31 cellular contexts compared by ENCODE assay signal in the genomic region with DNA sequence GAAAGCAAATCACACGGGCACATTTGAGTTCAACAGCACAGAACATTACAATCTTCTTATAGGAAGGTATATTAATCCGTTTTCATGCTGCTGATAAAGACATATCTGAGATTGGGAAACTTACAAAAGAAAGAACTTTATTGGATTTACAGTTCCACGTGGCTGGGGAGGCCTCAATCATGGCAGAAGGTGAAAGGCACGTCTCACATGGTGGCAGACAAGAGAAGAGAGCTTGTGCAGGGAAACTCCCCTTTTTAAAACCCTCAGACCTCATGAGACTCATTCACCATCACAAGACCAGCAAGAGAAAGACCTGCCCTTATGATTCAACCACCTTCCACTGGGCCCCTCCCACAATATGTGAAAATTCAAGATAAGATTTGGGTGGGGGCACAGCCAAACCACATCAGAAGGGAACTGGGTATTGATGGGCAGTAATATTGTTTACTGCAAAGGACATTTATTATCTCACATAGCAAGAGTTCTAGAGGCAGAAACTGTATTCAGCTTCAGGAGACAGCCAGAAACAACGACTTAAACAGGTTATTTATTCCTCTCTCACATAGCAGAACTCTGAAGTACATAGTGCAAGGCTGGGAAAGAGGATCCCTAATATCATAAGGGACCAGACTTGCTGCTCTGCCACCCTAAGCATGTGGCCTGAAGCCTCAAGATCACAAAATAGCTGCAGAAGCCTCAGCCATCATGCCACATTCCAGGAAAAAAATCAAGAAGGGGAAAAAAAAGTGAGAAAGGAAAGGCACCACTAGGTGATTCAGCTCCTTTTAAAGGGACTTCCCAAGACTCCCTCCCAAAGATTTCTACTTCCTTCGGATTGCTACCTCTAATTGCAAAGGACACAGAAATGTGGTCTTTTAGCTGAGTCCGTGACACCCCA. TPM values are rescaled to one million over a fixed set of nuclear protein-coding genes. Genes with fewer than 3 reads are reported as not detected.
A peak's percentile ranks its signal among the peaks of the same experiment; 100 is the strongest.
DNase-seq lines count a peak whose midpoint lies in the region; TF ChIP-seq lines count a peak whose summit lies in the region.
"Had no signal": no experiment of that assay in that cellular context is flagged by ENCODE, and none has a peak within 500 bp of the region (broad histone marks: within the 10 kb centered on the region; RNA-seq: fewer than 3 reads in every experiment).

No MANE protein-coding gene starts in this region.

- H3K4me3 Mint-ChIP-seq in osteocyte (ENCODE audit: unreplicated experiment) = no peak overlapping the region
- H3K4me3 Mint-ChIP-seq: activated naive CD8-positive, alpha-beta T cell treated with anti-CD3 and anti-CD28 coated beads, Interleukin-2, amount 10 ng/mL, durations not matched to agents 7 days and 5 days; effector memory CD8-positive, alpha-beta T cell; nephron progenitor cell; T-helper 1 cell treated with Interleukin-12 subunit alpha and Interleukin-12 subunit beta and Interleukin-4 antibody, amounts not matched to agents 30 μg/mL and 1 μg/mL, for 36 hours had no signal

- TF ChIP-seq CTCF in osteocyte (IDR thresholded peaks at IDR 0.05) = no peak

- H3K27me3 Mint-ChIP-seq in osteocyte (ENCODE audit: unreplicated experiment) = peaks cover 2% of the 10 kb centered on the region
- H3K27me3 Mint-ChIP-seq: activated naive CD8-positive, alpha-beta T cell treated with anti-CD3 and anti-CD28 coated beads, Interleukin-2, amount 10 ng/mL, durations not matched to agents 7 days and 5 days; effector memory CD8-positive, alpha-beta T cell had no signal

- no peaks in the 10 kb centered on the region for H3K36me3 Mint-ChIP-seq in osteocyte (ENCODE audit: unreplicated experiment)

- no peak overlapping the region for H3K27ac Mint-ChIP-seq in osteocyte (ENCODE audit: unreplicated experiment)
- H3K27ac Mint-ChIP-seq: activated naive CD8-positive, alpha-beta T cell treated with anti-CD3 and anti-CD28 coated beads, Interleukin-2, amount 10 ng/mL, durations not matched to agents 7 days and 5 days; activated T-helper 2 cell treated with anti-CD3 and anti-CD28 coated beads, Interferon-gamma antibody, Interleukin-2, Interleukin-4, amounts not matched to agents 10 μg/mL and 5 μg/mL and 100 μg/mL, durations not matched to agents 14 hours and 24 hours and 36 hours; effector memory CD8-positive, alpha-beta T cell; nephron progenitor cell; T-helper 1 cell treated with Interleukin-12 subunit alpha and Interleukin-12 subunit beta and Interleukin-4 antibody, amounts not matched to agents 30 μg/mL and 1 μg/mL, for 36 hours had no signal

- DNase-seq in activated effector memory CD4-positive, alpha-beta T cell treated with anti-CD3 and anti-CD28 coated beads, Interleukin-2, amount 50 U/mL, for 16 hours = peak; percentile 34
- DNase-seq in activated effector memory CD4-positive, alpha-beta T cell treated with Interleukin-2 at 50 U/mL for 16 hours = no peak
- peak; percentile 54 for DNase-seq in OCI-M1 (lab: John Stamatoyannopoulos, UW)
- peak; percentile 23 for DNase-seq in osteocyte (ENCODE audit: extremely low spot score, unreplicated experiment)
- no peak for DNase-seq in NCI-H446 treated with DMSO at 0.1 percent for 48 hours (lab: John Stamatoyannopoulos, UW)
- no peak for DNase-seq in NCI-H2227 (lab: John Stamatoyannopoulos, UW; ENCODE audit: unreplicated experiment)
- DNase-seq: activated CD4-positive, alpha-beta T cell treated with anti-CD3 and anti-CD28 coated beads for 48 hours; activated naive CD8-positive, alpha-beta T cell treated with anti-CD3 and anti-CD28 coated beads, Interleukin-2, amount 10 ng/mL, durations not matched to agents 7 days and 5 days; colonic mucosa; DMS79; effector memory CD8-positive, alpha-beta T cell; foreskin fibroblast; GDM1; heart left ventricle; lower lobe of right lung; NCI-H1092; NCI-H1694 treated with DMSO at 0.1 percent for 48 hours; NCI-H2171; NCI-H524; nephron progenitor cell; ovary; PC-3; SK-N-SH; small intestine; transverse colon had no signal

- H3K4me1 Mint-ChIP-seq in osteocyte (ENCODE audit: unreplicated experiment) = peaks cover 2% of the 10 kb centered on the region

- no peaks in the 10 kb centered on the region for H3K9me3 Mint-ChIP-seq in osteocyte (ENCODE audit: unreplicated experiment)
- H3K9me3 Mint-ChIP-seq: effector memory CD8-positive, alpha-beta T cell had no signal

RNA-seq across cellular contexts. Expression of a gene that starts 23.1 kb away (rescaled TPM):
- total RNA-seq in osteocyte = 81.0 and 86.6 TPM in 2 replicates

RNA-seq across cellular contexts. Expression of a gene that starts 34.6 kb away (rescaled TPM):
- total RNA-seq in osteocyte = 0.50 TPM in 1 of 2 replicates, not detected in the other
- total RNA-seq: activated T-helper 2 cell treated with anti-CD3 and anti-CD28 coated beads, Interferon-gamma antibody, Interleukin-2, Interleukin-4, amounts not matched to agents 10 μg/mL and 5 μg/mL and 100 μg/mL, durations not matched to agents 14 hours and 24 hours and 36 hours; ascending aorta; esophagus mucosa; lower lobe of right lung; PC-3; renal cortical epithelial cell; transverse colon had no signal

RNA-seq across cellular contexts. Expression of a gene that starts 39.0 kb away (rescaled TPM):
- total RNA-seq in osteocyte = 0.86 TPM in 1 of 2 replicates, not detected in the other
- total RNA-seq: activated naive CD8-positive, alpha-beta T cell treated with anti-CD3 and anti-CD28 coated beads, Interleukin-2, amount 10 ng/mL, durations not matched to agents 7 days and 5 days; PC-3; renal cortical epithelial cell had no signal

RNA-seq across cellular contexts. Expression of a gene that starts 42.8 kb away (rescaled TPM):
- total RNA-seq in osteocyte = 0.32 and 0.34 TPM in 2 replicates
- total RNA-seq: renal cortical epithelial cell had no signal

RNA-seq across cellular contexts. Expression of a gene that starts 50.9 kb away (rescaled TPM):
- not detected in 2 replicates for total RNA-seq in osteocyte
- total RNA-seq: activated naive CD8-positive, alpha-beta T cell treated with anti-CD3 and anti-CD28 coated beads, Interleukin-2, amount 10 ng/mL, durations not matched to agents 7 days and 5 days; activated T-helper 2 cell treated with anti-CD3 and anti-CD28 coated beads, Interferon-gamma antibody, Interleukin-2, Interleukin-4, amounts not matched to agents 10 μg/mL and 5 μg/mL and 100 μg/mL, durations not matched to agents 14 hours and 24 hours and 36 hours; ascending aorta; cardiac muscle cell; colonic mucosa; esophagus mucosa; heart left ventricle; ovary; PC-3; renal cortical epithelial cell; transverse colon had no signal

Comparison
In these comparisons a context has a peak if more than half of its experiments do, and no peak if none do; other contexts are left out.
1. DNase-seq: peak in activated effector memory CD4-positive, alpha-beta T cell treated with anti-CD3 and anti-CD28 coated beads, Interleukin-2, amount 50 U/mL, for 16 hours (single experiment), OCI-M1 (single experiment) and osteocyte (single experiment); none in activated effector memory CD4-positive, alpha-beta T cell treated with Interleukin-2 at 50 U/mL for 16 hours (single experiment), NCI-H446 treated with DMSO at 0.1 percent for 48 hours (single experiment) and NCI-H2227 (single experiment).